Comparison of ENCODE assay signal across 18 cellular contexts in genomic region chr5:179800071-179800695, GRCh38.
"Had no signal": no experiment of that assay in that cellular context is flagged by ENCODE, and none has a peak within 500 bp of the region (broad histone marks: within the 10 kb centered on the region; RNA-seq: fewer than 3 reads in every experiment).

No MANE protein-coding gene starts in this region.

- ATAC-seq: effector memory CD8-positive, alpha-beta T cell; left lobe of liver; natural killer cell; pancreas; sciatic nerve; stimulated activated memory B cell treated with anti-CD40 and anti-IgM and Interleukin-4, amounts not matched to agents 10 μg/mL and 1 μg/mL and 100 μg/mL, for 72 hours; stimulated activated naive CD8-positive, alpha-beta T cell treated with anti-CD3 and anti-CD28 coated beads, Interleukin-15, Interleukin-2, amounts not matched to agents 100 U/mL and 50 U/mL, for 24 hours had no signal

- H3K9me3 ChIP-seq: esophagus squamous epithelium, pancreas, testis, tibial artery had no signal

- FAIRE-seq: endometrium, frontal cortex, kidney, pancreas had no signal

- DNase-seq: cortex of kidney; effector memory CD8-positive, alpha-beta T cell; esophagus squamous epithelium; natural killer cell; occipital lobe; stimulated activated CD4-positive, alpha-beta T cell treated with anti-CD3 and anti-CD28 coated beads, Interleukin-4, amount 100 ng/mL, for 4 hours; stimulated activated naive CD8-positive, alpha-beta T cell treated with anti-CD3 and anti-CD28 coated beads, Interleukin-15, Interleukin-2, amounts not matched to agents 100 U/mL and 50 U/mL, for 24 hours; substantia nigra; testis; tibial artery had no signal

- H3K4me3 ChIP-seq: esophagus squamous epithelium, lung, pancreas, testis, tibial artery had no signal

- H3K27ac ChIP-seq: esophagus squamous epithelium, pancreas, testis, tibial artery had no signal

- H3K27me3 ChIP-seq: esophagus squamous epithelium, pancreas, testis, tibial artery had no signal
